23 cellular contexts compared by ENCODE assay signal in the genomic region with DNA sequence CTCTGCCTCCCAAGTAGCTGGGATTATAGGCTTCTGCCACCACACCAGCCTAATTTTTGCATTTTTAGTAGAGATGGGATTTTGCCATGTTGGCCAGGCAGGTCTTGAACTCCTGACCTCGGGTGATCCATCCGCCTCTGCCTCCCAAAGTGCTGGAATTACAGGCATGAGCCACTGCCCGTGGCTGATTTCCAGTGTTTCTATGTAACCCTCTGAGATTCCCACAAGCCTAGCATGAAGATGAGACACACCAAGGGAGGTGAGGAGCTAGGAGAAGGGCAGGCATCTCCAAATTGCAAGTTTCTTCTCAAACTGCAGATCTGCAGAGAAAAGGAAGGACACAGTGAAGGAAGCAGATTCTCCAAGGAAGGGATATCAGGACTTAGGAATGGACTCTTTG.
"Had no signal": no experiment of that assay in that cellular context is flagged by ENCODE, and none has a peak within 500 bp of the region (broad histone marks: within the 10 kb centered on the region; RNA-seq: fewer than 3 reads in every experiment).

No MANE protein-coding gene starts in this region.

- H3K4me3 ChIP-seq: SK-N-MC had no signal

- H3K4me3 Mint-ChIP-seq: activated CD4-positive, alpha-beta memory T cell treated with anti-CD3 and anti-CD28 coated beads for 36 hours; activated CD4-positive, alpha-beta T cell treated with anti-CD3 and anti-CD28 coated beads, Interleukin-2, amount 10 ng/mL, durations not matched to agents 7 days and 5 days; activated T-cell treated with anti-CD3 and anti-CD28 coated beads, Interleukin-2, amount 50 U/mL, for 4 hours; T-cell had no signal

- H3K27ac ChIP-seq: SK-N-MC, VCaP had no signal

- H3K27ac Mint-ChIP-seq: activated CD4-positive, alpha-beta memory T cell treated with anti-CD3 and anti-CD28 coated beads for 36 hours; activated CD4-positive, alpha-beta T cell treated with anti-CD3 and anti-CD28 coated beads, Interleukin-2, amount 10 ng/mL, durations not matched to agents 7 days and 5 days; activated naive CD4-positive, alpha-beta T cell treated with anti-CD3 and anti-CD28 coated beads, Interleukin-2, amount 50 U/mL, for 72 hours; T-cell had no signal

- H3K4me1 Mint-ChIP-seq: activated CD4-positive, alpha-beta T cell treated with anti-CD3 and anti-CD28 coated beads, Interleukin-2, amount 10 ng/mL, durations not matched to agents 7 days and 5 days; T-cell had no signal

- DNase-seq: activated CD4-positive, alpha-beta memory T cell treated with anti-CD3 and anti-CD28 coated beads for 36 hours; activated CD4-positive, alpha-beta T cell treated with anti-CD3 and anti-CD28 coated beads, Interleukin-2, amount 10 ng/mL, durations not matched to agents 7 days and 5 days; activated CD4-positive, CD25-positive, alpha-beta regulatory T cell; activated CD8-positive, alpha-beta memory T cell treated with anti-CD3 and anti-CD28 coated beads for 24 hours; activated effector memory CD4-positive, alpha-beta T cell treated with anti-CD3 and anti-CD28 coated beads, Interleukin-2, amount 50 U/mL, for 16 hours; activated naive CD4-positive, alpha-beta T cell treated with Interleukin-2 at 50 U/mL for 16 hours; activated T-cell treated with anti-CD3 and anti-CD28 coated beads, Interleukin-2, amount 50 U/mL, for 4 hours; amygdala; KBM-7; NCI-H1092; NCI-H1930; NCI-H2171 treated with DMSO at 0.1 percent for 48 hours; NCI-H226; NCI-H526 treated with DMSO at 0.1 percent for 48 hours; NCI-H82; RPMI8226; T-cell; T-helper 2 cell; T1000 had no signal

- H3K9me3 Mint-ChIP-seq: activated CD4-positive, alpha-beta memory T cell treated with anti-CD3 and anti-CD28 coated beads for 36 hours; activated CD4-positive, alpha-beta T cell treated with anti-CD3 and anti-CD28 coated beads, Interleukin-2, amount 10 ng/mL, durations not matched to agents 7 days and 5 days; activated naive CD4-positive, alpha-beta T cell treated with anti-CD3 and anti-CD28 coated beads, Interleukin-2, amount 50 U/mL, for 72 hours; activated T-cell treated with anti-CD3 and anti-CD28 coated beads, Interleukin-2, amount 50 U/mL, for 4 hours; T-cell had no signal

- H3K36me3 Mint-ChIP-seq: activated CD4-positive, alpha-beta memory T cell treated with anti-CD3 and anti-CD28 coated beads for 36 hours; activated naive CD4-positive, alpha-beta T cell treated with anti-CD3 and anti-CD28 coated beads, Interleukin-2, amount 50 U/mL, for 72 hours; T-cell had no signal

- ATAC-seq: activated naive CD4-positive, alpha-beta T cell treated with anti-CD3 and anti-CD28 coated beads, Interleukin-2, amount 50 U/mL, for 72 hours; activated T-cell treated with anti-CD3 and anti-CD28 coated beads, Interleukin-2, amount 50 U/mL, for 4 hours; Right ventricle myocardium inferior; T-cell had no signal
